ENCODE assay signal across 1 cellular context in the genomic region with DNA sequence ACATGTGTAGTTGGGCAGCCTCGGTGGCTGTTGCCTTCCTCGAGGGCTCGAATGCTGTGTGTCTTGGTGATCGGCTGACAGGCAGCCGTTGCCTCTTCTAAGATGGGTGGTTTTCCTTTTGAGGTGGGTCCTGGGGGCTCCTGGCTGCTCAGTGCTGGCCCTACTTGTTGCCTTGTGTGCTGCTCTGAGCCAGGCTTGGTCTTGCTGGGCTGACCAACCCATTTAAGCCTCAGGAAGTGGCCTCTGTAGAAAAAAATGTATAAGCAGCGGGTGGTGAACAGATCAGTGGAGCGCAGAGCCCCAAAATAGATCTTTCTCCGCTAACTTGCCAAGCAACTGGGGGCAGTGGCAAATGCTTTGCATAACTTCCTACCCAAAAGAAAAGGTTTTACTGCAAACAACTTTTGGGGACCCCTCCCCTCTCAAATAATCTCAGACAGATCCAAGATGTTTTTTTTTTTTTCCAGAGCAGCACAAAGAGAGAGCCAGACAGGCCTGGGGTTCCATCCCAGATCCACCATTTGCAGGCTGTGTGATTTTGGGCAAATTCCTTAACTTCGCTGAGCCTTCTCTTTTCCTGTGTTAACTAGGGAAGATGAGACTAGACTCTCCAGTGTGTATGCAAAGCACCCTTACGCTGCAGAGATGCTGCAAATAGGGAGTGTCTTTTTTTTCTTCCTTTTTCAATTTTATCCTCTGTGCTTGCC.
TF ChIP-seq lines count a peak whose summit lies in the region.

No MANE protein-coding gene starts in this region.

TF ChIP-seq in GM12878, 131 proteins besides CTCF, POLR2A, EP300 and RAD21 (continues in another document):
- no peak for TF ChIP-seq CBX5 (IDR thresholded peaks at IDR 0.05; ENCODE audit: low read depth)
- no peak for TF ChIP-seq ZBTB33 (IDR thresholded peaks at IDR 0.05)
- TF ChIP-seq, protein P1, sequence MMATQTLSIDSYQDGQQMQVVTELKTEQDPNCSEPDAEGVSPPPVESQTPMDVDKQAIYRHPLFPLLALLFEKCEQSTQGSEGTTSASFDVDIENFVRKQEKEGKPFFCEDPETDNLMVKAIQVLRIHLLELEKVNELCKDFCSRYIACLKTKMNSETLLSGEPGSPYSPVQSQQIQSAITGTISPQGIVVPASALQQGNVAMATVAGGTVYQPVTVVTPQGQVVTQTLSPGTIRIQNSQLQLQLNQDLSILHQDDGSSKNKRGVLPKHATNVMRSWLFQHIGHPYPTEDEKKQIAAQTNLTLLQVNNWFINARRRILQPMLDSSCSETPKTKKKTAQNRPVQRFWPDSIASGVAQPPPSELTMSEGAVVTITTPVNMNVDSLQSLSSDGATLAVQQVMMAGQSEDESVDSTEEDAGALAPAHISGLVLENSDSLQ (IDR thresholded peaks at IDR 0.05): peak; percentile 76
- TF ChIP-seq, protein P2, sequence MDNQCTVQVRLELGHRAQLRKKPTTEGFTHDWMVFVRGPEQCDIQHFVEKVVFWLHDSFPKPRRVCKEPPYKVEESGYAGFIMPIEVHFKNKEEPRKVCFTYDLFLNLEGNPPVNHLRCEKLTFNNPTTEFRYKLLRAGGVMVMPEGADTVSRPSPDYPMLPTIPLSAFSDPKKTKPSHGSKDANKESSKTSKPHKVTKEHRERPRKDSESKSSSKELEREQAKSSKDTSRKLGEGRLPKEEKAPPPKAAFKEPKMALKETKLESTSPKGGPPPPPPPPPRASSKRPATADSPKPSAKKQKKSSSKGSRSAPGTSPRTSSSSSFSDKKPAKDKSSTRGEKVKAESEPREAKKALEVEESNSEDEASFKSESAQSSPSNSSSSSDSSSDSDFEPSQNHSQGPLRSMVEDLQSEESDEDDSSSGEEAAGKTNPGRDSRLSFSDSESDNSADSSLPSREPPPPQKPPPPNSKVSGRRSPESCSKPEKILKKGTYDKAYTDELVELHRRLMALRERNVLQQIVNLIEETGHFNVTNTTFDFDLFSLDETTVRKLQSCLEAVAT (IDR thresholded peaks at IDR 0.05): 0 out of 2 replicates have a peak, but pooled peaks have one; percentile 52
- TF ChIP-seq YBX1 (IDR thresholded peaks at IDR 0.05): no peak
- no peak for TF ChIP-seq ASH2L (IDR thresholded peaks at IDR 0.05; ENCODE audit: borderline replicate concordance, low read depth)
- TF ChIP-seq STAT3 (IDR thresholded peaks at IDR 0.05; ENCODE audit: low read depth, low read length): no peak
- peak; percentile 63; the same call in 1 of the 2 replicates for TF ChIP-seq SMAD5 (IDR thresholded peaks at IDR 0.05; ENCODE audit: low read depth)
- no peak for TF ChIP-seq JUND (IDR thresholded peaks at IDR 0.05; ENCODE audit: low read depth, low read length)
- TF ChIP-seq IKZF1 (conservative IDR thresholded peaks at IDR 0.05): peak; percentile 70
- TF ChIP-seq CHD2 (IDR thresholded peaks at IDR 0.05; ENCODE audit: borderline replicate concordance, low read depth, low read length): peak; percentile 60; the same call in 1 of the 2 replicates
- TF ChIP-seq SIX5 (IDR thresholded peaks at IDR 0.05; ENCODE audit: low read depth, low read length, severe bottlenecking): no peak
- TF ChIP-seq RCOR1 (conservative IDR thresholded peaks at IDR 0.05; ENCODE audit: low read depth, low read length): no peak; the same call in 1 of the 2 replicates
- TF ChIP-seq ZNF622 (IDR thresholded peaks at IDR 0.05): no peak
- TF ChIP-seq ATF2 (IDR thresholded peaks at IDR 0.05; ENCODE audit: low read length): no peak
- no peak for TF ChIP-seq CEBPZ (IDR thresholded peaks at IDR 0.05; ENCODE audit: low read depth, low read length)
- no peak for TF ChIP-seq BMI1 (IDR thresholded peaks at IDR 0.05; ENCODE audit: borderline replicate concordance)
- peak in 1 of 2 experiments; percentile 61; a peak in 1 of 4 replicates for TF ChIP-seq ETV6 (conservative IDR thresholded peaks at IDR 0.05 in 1 of 2, IDR thresholded peaks at IDR 0.05 in 1 of 2; ENCODE audit: borderline replicate concordance in 1 of 2, low read depth in 1 of 2)
- TF ChIP-seq HDAC6 (IDR thresholded peaks at IDR 0.05; ENCODE audit: unreplicated experiment): no peak
- no peak for TF ChIP-seq SUZ12 (IDR thresholded peaks at IDR 0.05; ENCODE audit: unreplicated experiment)
- TF ChIP-seq RB1 (IDR thresholded peaks at IDR 0.05; ENCODE audit: borderline replicate concordance): no peak
- no peak for TF ChIP-seq FOXM1 (IDR thresholded peaks at IDR 0.05; ENCODE audit: low read depth, low read length)
- no peak for TF ChIP-seq IRF5 (IDR thresholded peaks at IDR 0.05; ENCODE audit: borderline replicate concordance)
- no peak for TF ChIP-seq PBX3 (IDR thresholded peaks at IDR 0.05; ENCODE audit: insufficient replicate concordance, low read depth, low read length)
- no peak for TF ChIP-seq CREB1 (IDR thresholded peaks at IDR 0.05; ENCODE audit: low read depth)
- TF ChIP-seq IRF4 (IDR thresholded peaks at IDR 0.05; ENCODE audit: low read depth, low read length): no peak
- no peak for TF ChIP-seq NR2C2 (IDR thresholded peaks at IDR 0.05; ENCODE audit: borderline replicate concordance, control insufficient read depth, insufficient read length, low read depth)
- TF ChIP-seq, protein P3, sequence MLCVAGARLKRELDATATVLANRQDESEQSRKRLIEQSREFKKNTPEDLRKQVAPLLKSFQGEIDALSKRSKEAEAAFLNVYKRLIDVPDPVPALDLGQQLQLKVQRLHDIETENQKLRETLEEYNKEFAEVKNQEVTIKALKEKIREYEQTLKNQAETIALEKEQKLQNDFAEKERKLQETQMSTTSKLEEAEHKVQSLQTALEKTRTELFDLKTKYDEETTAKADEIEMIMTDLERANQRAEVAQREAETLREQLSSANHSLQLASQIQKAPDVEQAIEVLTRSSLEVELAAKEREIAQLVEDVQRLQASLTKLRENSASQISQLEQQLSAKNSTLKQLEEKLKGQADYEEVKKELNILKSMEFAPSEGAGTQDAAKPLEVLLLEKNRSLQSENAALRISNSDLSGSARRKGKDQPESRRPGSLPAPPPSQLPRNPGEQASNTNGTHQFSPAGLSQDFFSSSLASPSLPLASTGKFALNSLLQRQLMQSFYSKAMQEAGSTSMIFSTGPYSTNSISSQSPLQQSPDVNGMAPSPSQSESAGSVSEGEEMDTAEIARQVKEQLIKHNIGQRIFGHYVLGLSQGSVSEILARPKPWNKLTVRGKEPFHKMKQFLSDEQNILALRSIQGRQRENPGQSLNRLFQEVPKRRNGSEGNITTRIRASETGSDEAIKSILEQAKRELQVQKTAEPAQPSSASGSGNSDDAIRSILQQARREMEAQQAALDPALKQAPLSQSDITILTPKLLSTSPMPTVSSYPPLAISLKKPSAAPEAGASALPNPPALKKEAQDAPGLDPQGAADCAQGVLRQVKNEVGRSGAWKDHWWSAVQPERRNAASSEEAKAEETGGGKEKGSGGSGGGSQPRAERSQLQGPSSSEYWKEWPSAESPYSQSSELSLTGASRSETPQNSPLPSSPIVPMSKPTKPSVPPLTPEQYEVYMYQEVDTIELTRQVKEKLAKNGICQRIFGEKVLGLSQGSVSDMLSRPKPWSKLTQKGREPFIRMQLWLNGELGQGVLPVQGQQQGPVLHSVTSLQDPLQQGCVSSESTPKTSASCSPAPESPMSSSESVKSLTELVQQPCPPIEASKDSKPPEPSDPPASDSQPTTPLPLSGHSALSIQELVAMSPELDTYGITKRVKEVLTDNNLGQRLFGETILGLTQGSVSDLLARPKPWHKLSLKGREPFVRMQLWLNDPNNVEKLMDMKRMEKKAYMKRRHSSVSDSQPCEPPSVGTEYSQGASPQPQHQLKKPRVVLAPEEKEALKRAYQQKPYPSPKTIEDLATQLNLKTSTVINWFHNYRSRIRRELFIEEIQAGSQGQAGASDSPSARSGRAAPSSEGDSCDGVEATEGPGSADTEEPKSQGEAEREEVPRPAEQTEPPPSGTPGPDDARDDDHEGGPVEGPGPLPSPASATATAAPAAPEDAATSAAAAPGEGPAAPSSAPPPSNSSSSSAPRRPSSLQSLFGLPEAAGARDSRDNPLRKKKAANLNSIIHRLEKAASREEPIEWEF (IDR thresholded peaks at IDR 0.05; ENCODE audit: insufficient replicate concordance, low read depth, low read length): no peak
- TF ChIP-seq TCF12 (IDR thresholded peaks at IDR 0.05; ENCODE audit: low read depth, low read length): no peak; the same call in 1 of the 2 replicates
- peak; percentile 72 to 75 for TF ChIP-seq IKZF2 (IDR thresholded peaks at IDR 0.05)
- peak; percentile 88 for TF ChIP-seq PAX5 (IDR thresholded peaks at IDR 0.05; ENCODE audit: borderline replicate concordance, low read depth, low read length)
- peak; percentile 96 for TF ChIP-seq MEF2B (IDR thresholded peaks at IDR 0.05; ENCODE audit: partially characterized antibody, poor library complexity, severe bottlenecking)
- no peak for TF ChIP-seq SRF (IDR thresholded peaks at IDR 0.05; ENCODE audit: low read depth in 2 of 2, low read length in 2 of 2)
- TF ChIP-seq BCL3 (IDR thresholded peaks at IDR 0.05; ENCODE audit: borderline replicate concordance, insufficient read depth, low read depth, low read length, poor library complexity, severe bottlenecking): peak; percentile 39
- no peak for TF ChIP-seq NRF1 (conservative IDR thresholded peaks at IDR 0.05; ENCODE audit: low read depth, low read length)
- TF ChIP-seq KDM1A (IDR thresholded peaks at IDR 0.05; ENCODE audit: borderline replicate concordance): no peak
- TF ChIP-seq FOS (IDR thresholded peaks at IDR 0.05; ENCODE audit: borderline replicate concordance, extremely low read depth, insufficient read length): no peak
